Comparison of ENCODE assay signal across 24 cellular contexts in genomic region chr12:59388694-59389093, GRCh38.
"Had no signal": no experiment of that assay in that cellular context is flagged by ENCODE, and none has a peak within 500 bp of the region (broad histone marks: within the 10 kb centered on the region; RNA-seq: fewer than 3 reads in every experiment).

No MANE protein-coding gene starts in this region.

- H3K9me3 ChIP-seq: MG63, Peyer's patch, SJCRH30 had no signal

- ATAC-seq: SK-N-SH treated with all-trans-retinoic acid at 6 μM for 48 hours had no signal

- H3K27ac ChIP-seq: Peyer's patch, SJCRH30, SK-N-MC had no signal

- H3K4me3 ChIP-seq: MG63, Peyer's patch, SJCRH30, SK-N-MC had no signal

- DNase-seq: Kasumi-1, KG1, MG63, MV-4-11, NCI-H1092, NCI-H1105, NCI-H1417 treated with DMSO at 0.1 percent for 48 hours, NCI-H1436 treated with DMSO at 0.1 percent for 48 hours, NCI-H1694 treated with DMSO at 0.1 percent for 48 hours, NCI-H187 treated with DMSO at 0.1 percent for 48 hours, NCI-H2227 treated with DMSO at 0.1 percent for 48 hours, NCI-H345, NCI-H446, NCI-H524 treated with DMSO at 0.1 percent for 48 hours, NCI-H526 treated with DMSO at 0.1 percent for 48 hours, NCI-H774, OCI-M1, Peyer's patch, Right ventricle myocardium superior, RPMI8226, SHP77 treated with DMSO at 0.1 percent for 48 hours, SJCRH30 had no signal

- H3K36me3 ChIP-seq: MG63, Peyer's patch, SJCRH30 had no signal

- H3K27me3 ChIP-seq: MG63, Peyer's patch, SJCRH30 had no signal

- H3K4me1 ChIP-seq: Peyer's patch, SJCRH30 had no signal
